13 cellular contexts compared by ENCODE assay signal in the genomic region with DNA sequence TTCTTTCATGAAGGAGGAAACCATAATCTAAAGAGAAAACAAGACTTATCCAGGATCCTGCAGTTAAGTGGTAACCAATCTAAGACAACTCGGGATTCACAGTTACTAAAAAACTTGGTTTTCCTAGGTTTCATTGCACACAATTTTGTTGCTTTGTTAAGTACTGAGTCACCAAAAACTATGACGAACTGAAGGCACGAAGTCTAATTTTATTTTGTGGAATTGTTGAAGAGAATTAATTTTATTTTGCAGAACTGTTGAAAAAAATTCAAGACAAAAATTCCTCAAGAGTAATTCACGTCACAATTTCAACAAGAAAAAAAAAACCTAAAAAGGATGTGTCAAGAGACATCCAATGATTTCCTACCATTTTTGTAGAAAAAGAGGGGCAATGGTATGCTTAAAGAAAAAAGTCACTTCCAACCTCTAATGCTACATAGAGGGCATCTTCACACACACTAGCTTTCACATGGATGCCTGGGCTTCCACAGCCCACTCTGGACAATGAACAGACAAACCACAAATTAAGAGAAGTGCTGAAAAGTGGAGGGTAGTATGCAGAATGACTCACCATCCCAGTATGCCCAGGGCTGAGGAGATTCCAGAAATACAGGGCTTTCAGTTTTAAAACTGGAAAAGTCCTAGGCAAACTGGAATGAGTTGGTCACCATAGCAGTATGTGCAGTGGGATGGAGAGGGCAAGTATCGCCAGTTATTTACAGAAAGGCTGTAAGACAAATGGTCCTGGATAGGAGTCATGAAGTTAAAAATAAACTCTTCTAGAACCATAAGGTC. TPM values are rescaled to one million over a fixed set of nuclear protein-coding genes. Genes with fewer than 3 reads are reported as not detected.
DNase-seq lines count a peak whose midpoint lies in the region; TF ChIP-seq lines count a peak whose summit lies in the region.
"Had no signal": no experiment of that assay in that cellular context is flagged by ENCODE, and none has a peak within 500 bp of the region (broad histone marks: within the 10 kb centered on the region; RNA-seq: fewer than 3 reads in every experiment).

No MANE protein-coding gene starts in this region.

- peak overlapping the region; percentile 77 for H3K4me2 ChIP-seq in osteoblast (ENCODE audit: insufficient read depth, low read length)

- no peaks in the 10 kb centered on the region for H3K9me3 Mint-ChIP-seq in CD4-positive, alpha-beta memory T cell

- no peaks in the 10 kb centered on the region for H3K27me3 Mint-ChIP-seq in CD4-positive, alpha-beta memory T cell

- intact Hi-C loops in CD4-positive, alpha-beta memory T cell (cut with micrococcal nuclease) = no loop called here

- peak; percentile 73 for DNase-seq in Daoy (ENCODE audit: low read depth)
- DNase-seq in OCI-M1 (lab: John Stamatoyannopoulos, UW) = peak; percentile 20
- peak; percentile 88 for DNase-seq in epithelial cell of proximal tubule (ENCODE audit: low read depth)
- DNase-seq in osteoblast (ENCODE audit: insufficient read length, low spot score, missing footprints) = peak; percentile 71
- DNase-seq in SKM-1 treated with dmso at 0.1 percent for 144 hours (lab: John Stamatoyannopoulos, UW; ENCODE audit: unreplicated experiment) = no peak
- no peak for DNase-seq in caudate nucleus (lab: John Stamatoyannopoulos, UW)
- no peak for DNase-seq in CD4-positive, alpha-beta memory T cell
- no peak for DNase-seq in globus pallidus (ENCODE audit: low spot score)
- DNase-seq: activated CD8-positive, alpha-beta memory T cell treated with anti-CD3 and anti-CD28 coated beads, Interleukin-2, amount 50 U/mL, for 4 hours; head of caudate nucleus; MM.1S; NCI-H774; small intestine had no signal

- peak overlapping the region; percentile 95 for H3K27ac ChIP-seq in osteoblast (ENCODE audit: low read depth, low read length)
- no peak overlapping the region for H3K27ac ChIP-seq in caudate nucleus (ENCODE audit: low read depth, low read length)
- H3K27ac ChIP-seq in CD4-positive, alpha-beta memory T cell (ENCODE audit: low read depth, low read length) = no peak overlapping the region

- no peak overlapping the region for H2AFZ ChIP-seq in osteoblast (ENCODE audit: low read length)

- H3K4me1 ChIP-seq in osteoblast (ENCODE audit: insufficient read depth, low read length) = peaks cover 61% of the 10 kb centered on the region
- H3K4me1 ChIP-seq in CD4-positive, alpha-beta memory T cell (ENCODE audit: insufficient read depth, low read length) = no peaks in the 10 kb centered on the region

- H3K4me3 ChIP-seq in epithelial cell of proximal tubule (ENCODE audit: low read depth, low read length) (no peak overlapping the region), osteoblast (ENCODE audit: insufficient read depth, low read length) (peak overlapping the region; percentile 23)
- H3K4me3 ChIP-seq in CD4-positive, alpha-beta memory T cell (ENCODE audit: low read length in 2 of 2) = no peak overlapping the region

- peaks cover 84% of the 10 kb centered on the region for H3K79me2 ChIP-seq in osteoblast (ENCODE audit: insufficient read depth, low read length)

- H3K9me3 ChIP-seq in osteoblast (ENCODE audit: low read depth, low read length) = no peaks in the 10 kb centered on the region
- H3K9me3 ChIP-seq in CD4-positive, alpha-beta memory T cell (ENCODE audit: control insufficient read depth in 1 of 2, low read length in 2 of 2) = no peaks in the 10 kb centered on the region

- H3K27ac Mint-ChIP-seq in CD4-positive, alpha-beta memory T cell = no peak overlapping the region

- H4K20me1 ChIP-seq in osteoblast (ENCODE audit: insufficient read depth, low read length) = peaks cover 52% of the 10 kb centered on the region

- TF ChIP-seq CTCF in epithelial cell of proximal tubule (conservative IDR thresholded peaks at IDR 0.05; ENCODE audit: low read depth, low read length) (no peak), osteoblast (IDR thresholded peaks at IDR 0.05; ENCODE audit: extremely low read depth, low read depth, low read length) (no peak)

- no peaks in the 10 kb centered on the region for H3K36me3 Mint-ChIP-seq in CD4-positive, alpha-beta memory T cell

- CTCF ChIA-PET in CD4-positive, alpha-beta memory T cell (lab: Charles Lee; ENCODE audit: partially characterized antibody) = no interaction called here

- no peaks in the 10 kb centered on the region for H3K27me3 ChIP-seq in osteoblast (ENCODE audit: insufficient read depth, low read length)
- no peaks in the 10 kb centered on the region for H3K27me3 ChIP-seq in CD4-positive, alpha-beta memory T cell (ENCODE audit: insufficient read depth, low read length)

- H3K36me3 ChIP-seq in osteoblast (ENCODE audit: insufficient read depth, low read length) = peaks cover 12% of the 10 kb centered on the region
- H3K36me3 ChIP-seq in CD4-positive, alpha-beta memory T cell (ENCODE audit: insufficient read depth, low read length) = no peaks in the 10 kb centered on the region

- no peaks in the 10 kb centered on the region for H3K4me1 Mint-ChIP-seq in CD4-positive, alpha-beta memory T cell

- POLR2A ChIA-PET in CD4-positive, alpha-beta memory T cell (lab: Charles Lee; ENCODE audit: partially characterized antibody) = no interaction called here

- H3K4me3 Mint-ChIP-seq in CD4-positive, alpha-beta memory T cell = no peak overlapping the region

RNA-seq across cellular contexts. Expression of a gene that starts 29.2 kb away (rescaled TPM):
- total RNA-seq in Daoy (2014; rRNA removed; shearing (Covaris generic)) = 80.5 and 89.4 TPM in 2 replicates
- total RNA-seq in epithelial cell of proximal tubule = 31.0 and 82.6 TPM in 2 replicates
- 282 and 345 TPM in 2 replicates for total RNA-seq in osteoblast
- total RNA-seq in CD4-positive, alpha-beta memory T cell = not detected
- polyA plus RNA-seq in CD4-positive, alpha-beta memory T cell = not detected

Comparison
In these comparisons a context has a peak if more than half of its experiments do, and no peak if none do; other contexts are left out.
1. DNase-seq: peak in Daoy (single experiment), OCI-M1 (single experiment), epithelial cell of proximal tubule (single experiment) and osteoblast (single experiment); none in SKM-1 treated with dmso at 0.1 percent for 144 hours (single experiment), caudate nucleus (0 of 61), CD4-positive, alpha-beta memory T cell (0 of 5) and globus pallidus (single experiment).
2. RNA of a gene that starts 29.2 kb away (total RNA-seq): 282 to 345 TPM in osteoblast, 31.0 to 82.6 TPM in epithelial cell of proximal tubule and 80.5 to 89.4 TPM in Daoy; not detected in CD4-positive, alpha-beta memory T cell; every median in the first group is over 10 times any median in the second.